Comparison of ENCODE assay signal across 1 cellular context in genomic region chr18:74630804-74631203, GRCh38.
TF ChIP-seq lines count a peak whose summit lies in the region.

No MANE protein-coding gene starts in this region.

TF ChIP-seq in HepG2, 621 proteins besides CTCF, POLR2A, EP300 and RAD21 (continued from another document):
- no peak for TF ChIP-seq CREB3 (CRISPR knock-in tag; IDR thresholded peaks at IDR 0.05)
- no peak for TF ChIP-seq IRF2 (CRISPR knock-in tag; IDR thresholded peaks at IDR 0.05)
- no peak for TF ChIP-seq ZNF329 (CRISPR knock-in tag; IDR thresholded peaks at IDR 0.05; ENCODE audit: low read depth)
- TF ChIP-seq ZBTB2 (CRISPR knock-in tag; IDR thresholded peaks at IDR 0.05; ENCODE audit: low read depth): no peak
- TF ChIP-seq ZBTB26 (CRISPR knock-in tag; IDR thresholded peaks at IDR 0.05; ENCODE audit: borderline replicate concordance): no peak
